In genomic region chr6:157563611-157564284, GRCh38 we compare ENCODE assay signal across 8 cellular contexts.
DNase-seq lines count a peak whose midpoint lies in the region; ATAC-seq lines count a peak whose summit lies in the region.

No MANE protein-coding gene starts in this region.

- peaks cover 0 to 2% (median 0%) of the 10 kb centered on the region in 6 donors for H3K9me3 Mint-ChIP-seq in immature natural killer cell

- peaks cover 0 to 14% (median 4%) of the 10 kb centered on the region in 3 donors for H3K36me3 Mint-ChIP-seq in immature natural killer cell

- no peak for DNase-seq in immature natural killer cell
- no peak for DNase-seq in left ventricle myocardium superior
- no peak for DNase-seq in Ammon's horn (ENCODE audit: low spot score)
- no peak for DNase-seq in cerebellum (ENCODE audit: low spot score)
- no peak for DNase-seq in HT-29 (ENCODE audit: low spot score)

- H3K4me3 Mint-ChIP-seq in immature natural killer cell = peak overlapping the region in 4 of 5 donors; percentile 44 to 59 (median 48)

- peaks cover 0 to 2% (median 0%) of the 10 kb centered on the region in 3 donors for H3K27me3 Mint-ChIP-seq in immature natural killer cell (ENCODE audit: low read depth in 3 of 3)

- ATAC-seq in GM18517 (IDR thresholded peaks at IDR 0.05; ENCODE audit: unreplicated experiment) = peak; percentile 53
- ATAC-seq in GM21526 (IDR thresholded peaks at IDR 0.05; ENCODE audit: low FRiP score, unreplicated experiment) = peak; percentile 48
- peak; percentile 62 for ATAC-seq in HG03378 (IDR thresholded peaks at IDR 0.05; ENCODE audit: unreplicated experiment)
- no peak for ATAC-seq in left ventricle myocardium superior

- H3K27ac Mint-ChIP-seq in immature natural killer cell = peak overlapping the region in 1 of 6 donors; percentile 67

- H3K4me1 Mint-ChIP-seq in immature natural killer cell = peaks cover 45 to 74% of the 10 kb centered on the region in 2 donors

- intact Hi-C loops in left ventricle myocardium superior (cut with micrococcal nuclease) = no loop called here
